Comparison of ENCODE assay signal across 27 cellular contexts in genomic region chr1:160738266-160738665, GRCh38. TPM values are rescaled to one million over a fixed set of nuclear protein-coding genes. Genes with fewer than 3 reads are reported as not detected.
DNase-seq lines count a peak whose midpoint lies in the region; ATAC-seq, FAIRE-seq and TF ChIP-seq lines count a peak whose summit lies in the region.
"Had no signal": no experiment of that assay in that cellular context is flagged by ENCODE, and none has a peak within 500 bp of the region (broad histone marks: within the 10 kb centered on the region; RNA-seq: fewer than 3 reads in every experiment).

No MANE protein-coding gene starts in this region.

- H3K27me3 Mint-ChIP-seq in activated T-cell treated with anti-CD3 and anti-CD28 coated beads, Interleukin-2, amount 50 U/mL, for 24 hours: no peaks in the 10 kb centered on the region
- H3K27me3 Mint-ChIP-seq in activated naive CD8-positive, alpha-beta T cell: no peaks in the 10 kb centered on the region
- H3K27me3 Mint-ChIP-seq in natural killer cell treated with Interleukin-12 subunit alpha and Interleukin-12 subunit beta and Interleukin-15 and Interleukin-18, amount 100 ng/mL, for 72 hours: no peaks in the 10 kb centered on the region

- peaks cover 70% of the 10 kb centered on the region for H3K36me3 Mint-ChIP-seq in activated T-cell treated with anti-CD3 and anti-CD28 coated beads, Interleukin-2, amount 50 U/mL, for 24 hours (ENCODE audit: low read depth)
- H3K36me3 Mint-ChIP-seq in activated naive CD8-positive, alpha-beta T cell: peaks cover 39% of the 10 kb centered on the region
- H3K36me3 Mint-ChIP-seq in natural killer cell treated with Interleukin-12 subunit alpha and Interleukin-12 subunit beta and Interleukin-15 and Interleukin-18, amount 100 ng/mL, for 72 hours: peaks cover 65% of the 10 kb centered on the region

- peaks cover 81% of the 10 kb centered on the region for H3K4me1 Mint-ChIP-seq in activated T-cell treated with anti-CD3 and anti-CD28 coated beads, Interleukin-2, amount 50 U/mL, for 24 hours (ENCODE audit: low read depth)
- peaks cover 83% of the 10 kb centered on the region for H3K4me1 Mint-ChIP-seq in activated naive CD8-positive, alpha-beta T cell (ENCODE audit: low read depth)
- peaks cover 58 to 72% of the 10 kb centered on the region in 2 donors for H3K4me1 Mint-ChIP-seq in natural killer cell treated with Interleukin-12 subunit alpha and Interleukin-12 subunit beta and Interleukin-15 and Interleukin-18, amount 100 ng/mL, for 72 hours (ENCODE audit: low read depth in 2 of 2)

- peak; percentile 68 for FAIRE-seq in GM19239 (lab: Jason Lieb, UNC)
- FAIRE-seq: colon, HTR-8/SVneo had no signal

- no peak for DNase-seq in activated T-cell treated with anti-CD3 and anti-CD28 coated beads, Interleukin-2, amount 50 U/mL, for 24 hours
- no peak for DNase-seq in activated T-cell treated with anti-CD3 and anti-CD28 coated beads, Interleukin-2, amount 50 U/mL, for 1 hour
- no peak for DNase-seq in GM19239 (ENCODE audit: insufficient read length, low spot score)
- DNase-seq in natural killer cell treated with Interleukin-12 subunit alpha and Interleukin-12 subunit beta and Interleukin-15 and Interleukin-18, amount 100 ng/mL, for 72 hours (ENCODE audit: low spot score): no peak
- no peak for DNase-seq in foreskin keratinocyte
- no peak for DNase-seq in caudate nucleus (lab: John Stamatoyannopoulos, UW)
- no peak for DNase-seq in stimulated activated CD4-positive, alpha-beta T cell treated with anti-CD3 and anti-CD28 coated beads, Interleukin-12 subunit alpha, Interleukin-12 subunit beta, amount 100 ng/mL, for 4 hours
- DNase-seq: activated CD4-positive, CD25-positive, alpha-beta regulatory T cell treated with anti-CD3 and anti-CD28 coated beads, Interleukin-2, amount 50 U/mL, for 72 hours; activated gamma-delta T cell; amygdala; BE2C; effector CD4-positive, alpha-beta T cell; GDM1; kidney glomerular epithelial cell; NCI-H1105 treated with DMSO at 0.1 percent for 48 hours; NCI-H2029; NCI-H526 treated with DMSO at 0.1 percent for 48 hours; ovary; retina; SJCRH30; upper lobe of right lung had no signal

- TF ChIP-seq CTCF in foreskin keratinocyte (conservative IDR thresholded peaks at IDR 0.05): no peak

- peaks cover 14% of the 10 kb centered on the region for H3K4me1 ChIP-seq in foreskin keratinocyte
- H3K4me1 ChIP-seq: BE2C, upper lobe of right lung had no signal

- H3K27ac ChIP-seq in foreskin keratinocyte: no peak overlapping the region
- no peak overlapping the region for H3K27ac ChIP-seq in caudate nucleus (ENCODE audit: low read depth, low read length)
- H3K27ac ChIP-seq: ovary, SJCRH30, upper lobe of right lung had no signal

- peaks cover 29% of the 10 kb centered on the region for H3K9me3 Mint-ChIP-seq in activated T-cell treated with anti-CD3 and anti-CD28 coated beads, Interleukin-2, amount 50 U/mL, for 24 hours
- peaks cover 10% of the 10 kb centered on the region for H3K9me3 Mint-ChIP-seq in activated naive CD8-positive, alpha-beta T cell (ENCODE audit: low read depth)
- H3K9me3 Mint-ChIP-seq in natural killer cell treated with Interleukin-12 subunit alpha and Interleukin-12 subunit beta and Interleukin-15 and Interleukin-18, amount 100 ng/mL, for 72 hours: peaks cover 16% of the 10 kb centered on the region

- ATAC-seq in natural killer cell treated with Interleukin-12 subunit alpha and Interleukin-12 subunit beta and Interleukin-15 and Interleukin-18, amount 100 ng/mL, for 72 hours: no peak
- no peak for ATAC-seq in foreskin keratinocyte

- H3K4me3 Mint-ChIP-seq in activated T-cell treated with anti-CD3 and anti-CD28 coated beads, Interleukin-2, amount 50 U/mL, for 24 hours: peak overlapping the region; percentile 81
- H3K4me3 Mint-ChIP-seq in activated naive CD8-positive, alpha-beta T cell: peak overlapping the region; percentile 87
- peak overlapping the region; percentile 89 for H3K4me3 Mint-ChIP-seq in natural killer cell treated with Interleukin-12 subunit alpha and Interleukin-12 subunit beta and Interleukin-15 and Interleukin-18, amount 100 ng/mL, for 72 hours

- no peaks in the 10 kb centered on the region for H3K27me3 ChIP-seq in foreskin keratinocyte
- H3K27me3 ChIP-seq: BE2C, ovary, SJCRH30, upper lobe of right lung had no signal

- peak overlapping the region; percentile 83 for H3K27ac Mint-ChIP-seq in activated T-cell treated with anti-CD3 and anti-CD28 coated beads, Interleukin-2, amount 50 U/mL, for 24 hours
- H3K27ac Mint-ChIP-seq in activated naive CD8-positive, alpha-beta T cell: peak overlapping the region; percentile 98
- H3K27ac Mint-ChIP-seq in natural killer cell treated with Interleukin-12 subunit alpha and Interleukin-12 subunit beta and Interleukin-15 and Interleukin-18, amount 100 ng/mL, for 72 hours: peak overlapping the region; percentile 93

RNA-seq across cellular contexts. Expression of gene SLAMF7, which starts 0.8 kb away (rescaled TPM):
- 1,000 to 10,000 TPM in 1 of 2 donors, 100 to 1,000 TPM in 1; 677 to 1,669 TPM for total RNA-seq in natural killer cell treated with Interleukin-12 subunit alpha and Interleukin-12 subunit beta and Interleukin-15 and Interleukin-18, amount 100 ng/mL, for 72 hours
- total RNA-seq in foreskin keratinocyte: 4.7 and 8.7 TPM in 2 replicates
- 3.1 and 5.4 TPM in 2 replicates for polyA plus RNA-seq in foreskin keratinocyte
- total RNA-seq: A673, SJCRH30 had no signal
- polyA plus RNA-seq: neural cell had no signal

RNA-seq across cellular contexts. Expression of gene CD48, which starts 26.6 kb away (rescaled TPM):
- 100 to 1,000 TPM; 434 to 816 TPM for total RNA-seq in natural killer cell treated with Interleukin-12 subunit alpha and Interleukin-12 subunit beta and Interleukin-15 and Interleukin-18, amount 100 ng/mL, for 72 hours
- not detected in 2 replicates for total RNA-seq in foreskin keratinocyte
- not detected in 2 replicates for polyA plus RNA-seq in foreskin keratinocyte
- total RNA-seq: A673, MCF 10A, SJCRH30 had no signal
- polyA plus RNA-seq: neural cell had no signal

RNA-seq across cellular contexts. Expression of gene LY9, which starts 57.7 kb away (rescaled TPM):
- total RNA-seq in natural killer cell treated with Interleukin-12 subunit alpha and Interleukin-12 subunit beta and Interleukin-15 and Interleukin-18, amount 100 ng/mL, for 72 hours: 1 to 10 TPM in 1 of 2 donors, under 1 TPM in 1; 0.92 to 1.2 TPM
- not detected in 2 replicates for total RNA-seq in foreskin keratinocyte
- polyA plus RNA-seq in foreskin keratinocyte: not detected in 2 replicates
- total RNA-seq: A673, MCF 10A, SJCRH30 had no signal
- polyA plus RNA-seq: neural cell had no signal

Comparison
In these comparisons a context has a peak if more than half of its experiments do, and no peak if none do; other contexts are left out.
1. RNA of gene SLAMF7, which starts 0.8 kb away (total RNA-seq): 677 to 1,669 TPM in natural killer cell treated with Interleukin-12 subunit alpha and Interleukin-12 subunit beta and Interleukin-15 and Interleukin-18, amount 100 ng/mL, for 72 hours; 4.7 to 8.7 TPM in foreskin keratinocyte; every median in the first group is over 10 times any median in the second.
2. RNA of gene CD48, which starts 26.6 kb away (total RNA-seq): 434 to 816 TPM in natural killer cell treated with Interleukin-12 subunit alpha and Interleukin-12 subunit beta and Interleukin-15 and Interleukin-18, amount 100 ng/mL, for 72 hours; not detected in foreskin keratinocyte; every median in the first group is over 100 times any median in the second.
3. Peak in every context shown above with its lines, with median percentiles within 50 percentile points of each other: H3K27ac Mint-ChIP-seq and H3K4me3 Mint-ChIP-seq.